Comparison of ENCODE assay signal across 8 cellular contexts in genomic region chr11:33039274-33040126, GRCh38. TPM values are rescaled to one million over a fixed set of nuclear protein-coding genes. Genes with fewer than 3 reads are reported as not detected.
DNase-seq lines count a peak whose midpoint lies in the region; ATAC-seq and TF ChIP-seq lines count a peak whose summit lies in the region.

A gene with protein sequence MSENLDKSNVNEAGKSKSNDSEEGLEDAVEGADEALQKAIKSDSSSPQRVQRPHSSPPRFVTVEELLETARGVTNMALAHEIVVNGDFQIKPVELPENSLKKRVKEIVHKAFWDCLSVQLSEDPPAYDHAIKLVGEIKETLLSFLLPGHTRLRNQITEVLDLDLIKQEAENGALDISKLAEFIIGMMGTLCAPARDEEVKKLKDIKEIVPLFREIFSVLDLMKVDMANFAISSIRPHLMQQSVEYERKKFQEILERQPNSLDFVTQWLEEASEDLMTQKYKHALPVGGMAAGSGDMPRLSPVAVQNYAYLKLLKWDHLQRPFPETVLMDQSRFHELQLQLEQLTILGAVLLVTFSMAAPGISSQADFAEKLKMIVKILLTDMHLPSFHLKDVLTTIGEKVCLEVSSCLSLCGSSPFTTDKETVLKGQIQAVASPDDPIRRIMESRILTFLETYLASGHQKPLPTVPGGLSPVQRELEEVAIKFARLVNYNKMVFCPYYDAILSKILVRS (plus strand): TSS chr11:33039572. CDS start chr11:33043774, 4,202 bp downstream.

- TF ChIP-seq CTCF in choroid plexus epithelial cell (conservative IDR thresholded peaks at IDR 0.05; ENCODE audit: low read depth, low read length) (no peak), kidney epithelial cell (IDR thresholded peaks at IDR 0.05; ENCODE audit: insufficient read depth, low read length, poor library complexity, severe bottlenecking) (no peak)

- H3K4me3 ChIP-seq in choroid plexus epithelial cell (ENCODE audit: low read depth, low read length) = peak within 1 kb of the TSS; percentile 90
- peak within 1 kb of the TSS; percentile 75 for H3K4me3 ChIP-seq in kidney epithelial cell (ENCODE audit: low read depth, low read length)

- H3K36me3 ChIP-seq in kidney epithelial cell (ENCODE audit: control insufficient read depth, insufficient read depth, low read length) = no peaks in the 10 kb centered on the region

- DNase-seq in AML-193 (lab: John Stamatoyannopoulos, UW) (peak; percentile 70 to 82), NCI-H345 treated with DMSO at 0.1 percent for 48 hours (lab: John Stamatoyannopoulos, UW; ENCODE audit: unreplicated experiment) (peak; percentile 97), choroid plexus epithelial cell (ENCODE audit: low read depth) (peak; percentile 95), kidney epithelial cell (ENCODE audit: low read depth) (no peak)
- peak; percentile 73 for DNase-seq in activated CD4-positive, alpha-beta T cell treated with anti-CD3 and anti-CD28 coated beads for 1 hour
- peak; percentile 64 for DNase-seq in stimulated activated CD4-positive, alpha-beta T cell treated with anti-CD3 and anti-CD28 coated beads, Interleukin-15, amount 100 ng/mL, for 24 hours

- H3K27me3 ChIP-seq in kidney epithelial cell (ENCODE audit: control insufficient read depth, insufficient read depth, low read length) = no peaks in the 10 kb centered on the region

- peak; percentile 78 for ATAC-seq in GM19035 (IDR thresholded peaks at IDR 0.05; ENCODE audit: unreplicated experiment)
- peak; percentile 82 for ATAC-seq in HG03280 (IDR thresholded peaks at IDR 0.05; ENCODE audit: unreplicated experiment)

RNA-seq across cellular contexts. Expression of the gene that starts here (rescaled TPM):
- total RNA-seq in kidney epithelial cell = 22.3 and 26.1 TPM in 2 replicates
